In the genomic region with DNA sequence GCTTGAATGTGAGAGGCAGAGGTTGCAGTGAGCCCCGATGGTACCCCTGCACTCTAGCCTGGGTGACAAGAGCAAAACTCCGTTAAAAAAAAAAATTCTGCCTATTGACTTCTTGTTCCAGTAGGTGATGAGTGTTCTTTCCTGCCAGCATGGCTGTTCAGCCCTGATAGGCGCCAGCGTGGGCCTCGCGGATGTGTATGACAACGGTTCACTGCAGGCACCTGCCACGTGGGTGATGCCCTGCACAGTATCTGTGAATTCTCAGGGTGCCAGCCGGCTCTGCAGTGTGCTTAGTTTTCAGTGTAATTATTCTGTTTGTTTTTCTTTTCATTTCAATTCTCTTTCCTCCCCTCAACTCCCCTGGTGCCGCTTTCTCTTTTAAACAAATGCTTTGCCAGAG, we compare ENCODE assay signal across 29 cellular contexts. TPM values are rescaled to one million over a fixed set of nuclear protein-coding genes. Genes with fewer than 3 reads are reported as not detected.
DNase-seq lines count a peak whose midpoint lies in the region; ATAC-seq and TF ChIP-seq lines count a peak whose summit lies in the region.
"Had no signal": no experiment of that assay in that cellular context is flagged by ENCODE, and none has a peak within 500 bp of the region (broad histone marks: within the 10 kb centered on the region; RNA-seq: fewer than 3 reads in every experiment).

No MANE protein-coding gene starts in this region.

- no peak overlapping the region for H3K27ac Mint-ChIP-seq in CD14-positive monocyte
- H3K27ac Mint-ChIP-seq: activated naive CD8-positive, alpha-beta T cell treated with anti-CD3 and anti-CD28 coated beads for 36 hours; naive B cell had no signal

- peak overlapping the region; percentile 26; the same call in 1 of the 2 replicates for H3K27ac ChIP-seq in VCaP
- H3K27ac ChIP-seq: gastrocnemius medialis, left lung, neutrophil, prostate gland, SJSA1 had no signal

- no peaks in the 10 kb centered on the region for H3K36me3 Mint-ChIP-seq in CD14-positive monocyte

- no peak overlapping the region for H3K4me3 Mint-ChIP-seq in CD14-positive monocyte
- H3K4me3 Mint-ChIP-seq: activated naive CD8-positive, alpha-beta T cell treated with anti-CD3 and anti-CD28 coated beads for 36 hours; central memory CD8-positive, alpha-beta T cell had no signal

- H3K27me3 Mint-ChIP-seq in CD14-positive monocyte (ENCODE audit: low read depth in 3 of 3) = peaks cover 12 to 14% (median 13%) of the 10 kb centered on the region in 3 donors
- H3K27me3 Mint-ChIP-seq: central memory CD8-positive, alpha-beta T cell had no signal

- TF ChIP-seq CTCF in CD14-positive monocyte (IDR thresholded peaks at IDR 0.05) (no peak), VCaP (conservative IDR thresholded peaks at IDR 0.05) (no peak)

- no peaks in the 10 kb centered on the region for H3K4me1 Mint-ChIP-seq in CD14-positive monocyte

- H3K9me3 Mint-ChIP-seq in CD14-positive monocyte = peaks cover 0 to 2% (median 0%) of the 10 kb centered on the region in 7 donors
- H3K9me3 Mint-ChIP-seq: activated naive CD8-positive, alpha-beta T cell treated with anti-CD3 and anti-CD28 coated beads for 36 hours; central memory CD8-positive, alpha-beta T cell had no signal

- in situ Hi-C loops in G401 (cut with HindIII; ENCODE audit: low sequenced_read_pairs) = no loop called here

- no peak for ATAC-seq in GM21526 (IDR thresholded peaks at IDR 0.05; ENCODE audit: low FRiP score, unreplicated experiment)
- ATAC-seq: gastrocnemius medialis, GM12878, left lung had no signal

- intact Hi-C loops in CD14-positive monocyte (cut with micrococcal nuclease) (no loop called here), posterior vena cava (cut with DNase I) (loop anchor here in 1 of 2 donors (10.0 kb wide), 1 partner anchor 476 kb away; no protein-coding TSS in a partner anchor)

- DNase-seq in NCI-H345 (lab: John Stamatoyannopoulos, UW) = peak; percentile 14
- no peak for DNase-seq in NCI-H345 treated with DMSO at 0.1 percent for 48 hours (lab: John Stamatoyannopoulos, UW; ENCODE audit: unreplicated experiment)
- DNase-seq in CD14-positive monocyte (ENCODE audit: low spot score) = peak; percentile 38
- DNase-seq in posterior vena cava (ENCODE audit: low spot score) = peak; percentile 46
- DNase-seq in stimulated activated CD4-positive, alpha-beta T cell treated with anti-CD3 and anti-CD28 coated beads, Interleukin-15, amount 100 ng/mL, for 24 hours = no peak
- no peak for DNase-seq in G401 (ENCODE audit: low spot score)
- DNase-seq: activated CD8-positive, alpha-beta memory T cell treated with anti-CD3 and anti-CD28 coated beads for 24 hours; activated effector memory CD4-positive, alpha-beta T cell treated with anti-CD3 and anti-CD28 coated beads, Interleukin-2, amount 50 U/mL, for 16 hours; activated naive CD8-positive, alpha-beta T cell treated with anti-CD3 and anti-CD28 coated beads for 36 hours; gastrocnemius medialis; HCEC 1CT; hypothalamus; KBM-7; MM.1S; naive B cell; NCI-H146; NCI-H2171 treated with DMSO at 0.1 percent for 48 hours; NCI-H526; stimulated activated naive CD4-positive, alpha-beta T cell treated with Interleukin-2 at 50 U/mL for 16 hours had no signal

RNA-seq across cellular contexts. Expression of gene GLB1L2, which starts 29.5 kb away (rescaled TPM):
- polyA plus RNA-seq in CD14-positive monocyte = not detected
- 1 to 10 TPM; 2.8 to 4.0 TPM for total RNA-seq in posterior vena cava
- 9.8 and 13.0 TPM in 2 replicates for total RNA-seq in G401 (2014; rRNA removed; shearing (Covaris generic))
- total RNA-seq: SJSA1 had no signal

RNA-seq across cellular contexts. Expression of gene B3GAT1, which starts 50.8 kb away (rescaled TPM):
- not detected for polyA plus RNA-seq in CD14-positive monocyte
- total RNA-seq in posterior vena cava = under 1 TPM in 1 of 2 donors, not detected in 1; 0.28 TPM
- not detected in 2 replicates for total RNA-seq in G401 (2014; rRNA removed; shearing (Covaris generic))
- total RNA-seq: dermis microvascular lymphatic vessel endothelial cell, RPMI7951, SJSA1 had no signal
- polyA plus RNA-seq: GM12878 had no signal

Comparison
In these comparisons a context has a peak if more than half of its experiments do, and no peak if none do; other contexts are left out.
1. DNase-seq: peak in NCI-H345 (single experiment), CD14-positive monocyte (single experiment) and posterior vena cava (single experiment); none in NCI-H345 treated with DMSO at 0.1 percent for 48 hours (single experiment), stimulated activated CD4-positive, alpha-beta T cell treated with anti-CD3 and anti-CD28 coated beads, Interleukin-15, amount 100 ng/mL, for 24 hours (single experiment) and G401 (single experiment).